ENCODE assay signal across 15 cellular contexts in the genomic region with DNA sequence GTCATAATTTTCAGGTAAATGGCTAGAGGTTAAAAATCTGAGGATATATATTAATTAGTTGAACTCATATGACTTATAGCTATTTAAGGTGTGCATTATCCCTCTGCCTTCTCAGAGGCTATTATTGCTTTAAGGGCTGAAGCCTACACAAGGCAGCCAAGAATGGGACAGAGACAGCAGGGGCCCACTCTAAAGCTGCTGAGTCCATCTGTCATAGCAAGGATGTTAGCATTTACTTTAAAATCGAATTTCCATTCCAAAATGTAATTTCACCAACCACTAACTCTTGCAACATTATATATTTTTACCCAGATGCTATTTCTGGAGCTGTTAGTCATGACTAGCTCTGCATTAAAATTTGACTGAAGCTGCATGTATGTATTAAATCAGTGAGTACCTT.
DNase-seq lines count a peak whose midpoint lies in the region.
"Had no signal": no experiment of that assay in that cellular context is flagged by ENCODE, and none has a peak within 500 bp of the region (broad histone marks: within the 10 kb centered on the region; RNA-seq: fewer than 3 reads in every experiment).

No MANE protein-coding gene starts in this region.

- peak; percentile 37 for DNase-seq in HCEC 1CT
- DNase-seq in NCI-H2171 treated with DMSO at 0.1 percent for 48 hours (lab: John Stamatoyannopoulos, UW), result peak; percentile 69
- peak; percentile 37 for DNase-seq in adipocyte (ENCODE audit: low read depth)
- DNase-seq in putamen (ENCODE audit: low spot score), result peak; percentile 32
- DNase-seq in RKO (ENCODE audit: low spot score), result no peak
- no peak for DNase-seq in HuH-7 (ENCODE audit: low spot score)
- DNase-seq in NCI-H1436 (lab: John Stamatoyannopoulos, UW), result no peak
- DNase-seq: DMS153, H7, NCI-H1048, NCI-H146, NCI-H2081, NCI-H226, NCI-H748 treated with DMSO at 0.1 percent for 48 hours, PC-9 had no signal

- H3K4me1 ChIP-seq in adipocyte (ENCODE audit: control insufficient read depth, insufficient read depth, low read length), result no peaks in the 10 kb centered on the region

- H3K36me3 ChIP-seq in adipocyte (ENCODE audit: control insufficient read depth, insufficient read depth, low read length, severe bottlenecking), result no peaks in the 10 kb centered on the region

- H3K4me3 ChIP-seq in adipocyte (ENCODE audit: low read length), result no peak overlapping the region
- H3K4me3 ChIP-seq: PC-9 had no signal

- H3K27me3 ChIP-seq in adipocyte (replicated peaks; ENCODE audit: control insufficient read depth, insufficient read depth, low read length), result no peaks in the 10 kb centered on the region

- peaks cover 29% of the 10 kb centered on the region for H3K9me3 ChIP-seq in adipocyte (ENCODE audit: control insufficient read depth, low read length)

- H3K9ac ChIP-seq in adipocyte (ENCODE audit: low read length), result no peak overlapping the region

Comparison
In these comparisons a context has a peak if more than half of its experiments do, and no peak if none do; other contexts are left out.
1. DNase-seq: peak in HCEC 1CT (single experiment), NCI-H2171 treated with DMSO at 0.1 percent for 48 hours (single experiment), adipocyte (single experiment) and putamen (single experiment); none in RKO (single experiment), HuH-7 (single experiment) and NCI-H1436 (single experiment).